Comparison of ENCODE assay signal across 1 cellular context in the genomic region with DNA sequence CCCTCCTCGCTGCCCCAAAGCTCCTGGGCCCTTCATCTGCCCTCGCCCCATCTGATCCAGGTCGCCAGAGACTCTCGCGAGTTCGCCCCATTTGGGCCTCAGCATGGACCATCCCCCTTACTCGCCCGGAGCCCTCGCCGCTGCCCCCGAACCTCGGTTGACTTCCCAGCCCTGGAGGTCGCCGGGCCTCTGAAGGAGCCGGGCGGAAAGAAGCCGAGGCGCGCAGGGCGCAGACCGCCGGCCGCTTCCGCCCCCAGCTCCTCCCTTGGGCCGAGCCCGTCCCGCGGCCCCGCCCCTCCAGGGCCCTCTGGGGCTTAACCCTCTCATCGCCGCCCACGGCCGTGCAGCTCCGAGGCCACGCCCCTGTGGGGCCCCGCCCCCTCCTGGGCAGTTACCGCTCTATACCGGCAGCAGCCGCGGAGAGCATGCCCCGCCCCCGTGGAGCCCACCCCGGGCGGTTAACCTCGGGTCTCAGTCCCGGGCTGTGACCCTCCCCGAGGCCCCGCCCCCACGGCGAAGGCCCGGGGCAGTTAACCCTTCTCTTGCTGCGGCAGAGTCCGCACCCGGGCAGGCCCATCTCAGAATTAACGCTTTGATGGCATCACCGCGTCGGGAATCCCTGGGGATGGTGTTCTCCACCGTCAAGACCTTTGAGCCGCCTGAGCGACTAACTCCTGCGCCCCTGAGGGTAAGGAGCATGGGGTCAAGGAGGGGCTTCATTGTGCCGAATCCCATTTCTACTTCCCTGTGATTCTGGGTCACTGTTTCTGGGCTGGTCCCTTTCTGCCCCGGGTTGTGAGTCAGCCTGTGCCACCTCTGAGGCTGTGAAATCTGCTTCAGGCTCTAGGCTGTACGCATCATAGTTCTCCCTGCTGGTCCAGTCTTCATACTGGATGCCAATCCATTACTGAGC.
A peak's percentile ranks its signal among the peaks of the same experiment; 100 is the strongest.
TF ChIP-seq lines count a peak whose summit lies in the region.

A gene with protein sequence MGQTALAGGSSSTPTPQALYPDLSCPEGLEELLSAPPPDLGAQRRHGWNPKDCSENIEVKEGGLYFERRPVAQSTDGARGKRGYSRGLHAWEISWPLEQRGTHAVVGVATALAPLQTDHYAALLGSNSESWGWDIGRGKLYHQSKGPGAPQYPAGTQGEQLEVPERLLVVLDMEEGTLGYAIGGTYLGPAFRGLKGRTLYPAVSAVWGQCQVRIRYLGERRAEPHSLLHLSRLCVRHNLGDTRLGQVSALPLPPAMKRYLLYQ (minus strand): TSS at position 210 of the 913 bp plus-strand sequence. CDS start 402 bp downstream, outside the sequence.

TF ChIP-seq in K562, 482 proteins besides CTCF, POLR2A, EP300 and RAD21 (continued from another document and continues in another):
- TF ChIP-seq, protein P1, sequence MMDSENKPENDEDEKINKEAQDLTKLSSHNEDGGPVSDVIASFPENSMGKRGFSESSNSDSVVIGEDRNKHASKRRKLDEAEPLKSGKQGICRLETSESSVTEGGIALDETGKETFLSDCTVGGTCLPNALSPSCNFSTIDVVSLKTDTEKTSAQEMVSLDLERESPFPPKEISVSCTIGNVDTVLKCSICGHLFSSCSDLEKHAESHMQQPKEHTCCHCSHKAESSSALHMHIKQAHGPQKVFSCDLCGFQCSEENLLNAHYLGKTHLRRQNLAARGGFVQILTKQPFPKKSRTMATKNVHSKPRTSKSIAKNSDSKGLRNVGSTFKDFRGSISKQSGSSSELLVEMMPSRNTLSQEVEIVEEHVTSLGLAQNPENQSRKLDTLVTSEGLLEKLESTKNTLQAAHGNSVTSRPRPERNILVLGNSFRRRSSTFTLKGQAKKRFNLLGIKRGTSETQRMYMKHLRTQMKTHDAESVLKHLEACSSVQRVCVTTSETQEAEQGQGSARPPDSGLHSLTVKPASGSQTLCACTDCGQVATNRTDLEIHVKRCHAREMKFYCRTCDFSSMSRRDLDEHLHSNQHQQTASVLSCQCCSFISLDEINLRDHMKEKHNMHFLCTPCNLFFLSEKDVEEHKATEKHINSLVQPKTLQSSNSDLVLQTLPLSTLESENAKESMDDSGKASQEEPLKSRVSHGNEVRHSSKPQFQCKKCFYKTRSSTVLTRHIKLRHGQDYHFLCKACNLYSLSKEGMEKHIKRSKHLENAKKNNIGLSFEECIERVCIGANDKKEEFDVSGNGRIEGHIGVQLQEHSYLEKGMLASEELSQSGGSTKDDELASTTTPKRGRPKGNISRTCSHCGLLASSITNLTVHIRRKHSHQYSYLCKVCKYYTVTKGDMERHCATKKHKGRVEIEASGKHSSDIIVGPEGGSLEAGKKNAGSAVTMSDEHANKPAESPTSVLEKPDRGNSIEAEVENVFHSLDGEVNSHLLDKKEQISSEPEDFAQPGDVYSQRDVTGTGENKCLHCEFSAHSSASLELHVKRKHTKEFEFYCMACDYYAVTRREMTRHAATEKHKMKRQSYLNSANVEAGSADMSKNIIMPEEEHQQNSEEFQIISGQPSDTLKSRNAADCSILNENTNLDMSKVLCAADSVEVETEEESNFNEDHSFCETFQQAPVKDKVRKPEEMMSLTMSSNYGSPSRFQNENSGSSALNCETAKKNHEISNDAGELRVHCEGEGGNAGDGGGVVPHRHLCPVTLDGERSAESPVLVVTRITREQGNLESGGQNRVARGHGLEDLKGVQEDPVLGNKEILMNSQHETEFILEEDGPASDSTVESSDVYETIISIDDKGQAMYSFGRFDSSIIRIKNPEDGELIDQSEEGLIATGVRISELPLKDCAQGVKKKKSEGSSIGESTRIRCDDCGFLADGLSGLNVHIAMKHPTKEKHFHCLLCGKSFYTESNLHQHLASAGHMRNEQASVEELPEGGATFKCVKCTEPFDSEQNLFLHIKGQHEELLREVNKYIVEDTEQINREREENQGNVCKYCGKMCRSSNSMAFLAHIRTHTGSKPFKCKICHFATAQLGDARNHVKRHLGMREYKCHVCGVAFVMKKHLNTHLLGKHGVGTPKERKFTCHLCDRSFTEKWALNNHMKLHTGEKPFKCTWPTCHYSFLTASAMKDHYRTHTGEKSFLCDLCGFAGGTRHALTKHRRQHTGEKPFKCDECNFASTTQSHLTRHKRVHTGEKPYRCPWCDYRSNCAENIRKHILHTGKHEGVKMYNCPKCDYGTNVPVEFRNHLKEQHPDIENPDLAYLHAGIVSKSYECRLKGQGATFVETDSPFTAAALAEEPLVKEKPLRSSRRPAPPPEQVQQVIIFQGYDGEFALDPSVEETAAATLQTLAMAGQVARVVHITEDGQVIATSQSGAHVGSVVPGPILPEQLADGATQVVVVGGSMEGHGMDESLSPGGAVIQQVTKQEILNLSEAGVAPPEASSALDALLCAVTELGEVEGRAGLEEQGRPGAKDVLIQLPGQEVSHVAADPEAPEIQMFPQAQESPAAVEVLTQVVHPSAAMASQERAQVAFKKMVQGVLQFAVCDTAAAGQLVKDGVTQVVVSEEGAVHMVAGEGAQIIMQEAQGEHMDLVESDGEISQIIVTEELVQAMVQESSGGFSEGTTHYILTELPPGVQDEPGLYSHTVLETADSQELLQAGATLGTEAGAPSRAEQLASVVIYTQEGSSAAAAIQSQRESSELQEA (IDR thresholded peaks at IDR 0.05; ENCODE audit: low read depth) = no peak
- TF ChIP-seq TEAD1 (CRISPR knock-in tag; IDR thresholded peaks at IDR 0.05) (no peak), PCBP1 (IDR thresholded peaks at IDR 0.05; ENCODE audit: low read depth, low read length, poor library complexity, severe bottlenecking) (peak; percentile 62), GABPA (tag; conservative IDR thresholded peaks at IDR 0.05; ENCODE audit: low read depth) (peak; percentile 86), RB1 (IDR thresholded peaks at IDR 0.05; ENCODE audit: low read depth) (peak; percentile 76; the same call in 1 of the 2 replicates), FUS (optimal IDR thresholded peaks at IDR 0.05; ENCODE audit: low read depth, low read length) (no peak), GATAD2A (IDR thresholded peaks at IDR 0.05) (0 out of 2 replicates have a peak, but pooled peaks have one; percentile 22), TAL1 (IDR thresholded peaks at IDR 0.05) (no peak), ARID1B (IDR thresholded peaks at IDR 0.05) (0 out of 2 replicates have a peak, but pooled peaks have one; percentile 23), HDAC1 (IDR thresholded peaks at IDR 0.05) (peak in 1 of 2 experiments; percentile 6; a peak in 1 of 4 replicates)
- TF ChIP-seq, protein P2, sequence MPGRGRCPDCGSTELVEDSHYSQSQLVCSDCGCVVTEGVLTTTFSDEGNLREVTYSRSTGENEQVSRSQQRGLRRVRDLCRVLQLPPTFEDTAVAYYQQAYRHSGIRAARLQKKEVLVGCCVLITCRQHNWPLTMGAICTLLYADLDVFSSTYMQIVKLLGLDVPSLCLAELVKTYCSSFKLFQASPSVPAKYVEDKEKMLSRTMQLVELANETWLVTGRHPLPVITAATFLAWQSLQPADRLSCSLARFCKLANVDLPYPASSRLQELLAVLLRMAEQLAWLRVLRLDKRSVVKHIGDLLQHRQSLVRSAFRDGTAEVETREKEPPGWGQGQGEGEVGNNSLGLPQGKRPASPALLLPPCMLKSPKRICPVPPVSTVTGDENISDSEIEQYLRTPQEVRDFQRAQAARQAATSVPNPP (IDR thresholded peaks at IDR 0.05; ENCODE audit: borderline replicate concordance, insufficient read depth, insufficient read length) = no peak
- TF ChIP-seq, protein P3, sequence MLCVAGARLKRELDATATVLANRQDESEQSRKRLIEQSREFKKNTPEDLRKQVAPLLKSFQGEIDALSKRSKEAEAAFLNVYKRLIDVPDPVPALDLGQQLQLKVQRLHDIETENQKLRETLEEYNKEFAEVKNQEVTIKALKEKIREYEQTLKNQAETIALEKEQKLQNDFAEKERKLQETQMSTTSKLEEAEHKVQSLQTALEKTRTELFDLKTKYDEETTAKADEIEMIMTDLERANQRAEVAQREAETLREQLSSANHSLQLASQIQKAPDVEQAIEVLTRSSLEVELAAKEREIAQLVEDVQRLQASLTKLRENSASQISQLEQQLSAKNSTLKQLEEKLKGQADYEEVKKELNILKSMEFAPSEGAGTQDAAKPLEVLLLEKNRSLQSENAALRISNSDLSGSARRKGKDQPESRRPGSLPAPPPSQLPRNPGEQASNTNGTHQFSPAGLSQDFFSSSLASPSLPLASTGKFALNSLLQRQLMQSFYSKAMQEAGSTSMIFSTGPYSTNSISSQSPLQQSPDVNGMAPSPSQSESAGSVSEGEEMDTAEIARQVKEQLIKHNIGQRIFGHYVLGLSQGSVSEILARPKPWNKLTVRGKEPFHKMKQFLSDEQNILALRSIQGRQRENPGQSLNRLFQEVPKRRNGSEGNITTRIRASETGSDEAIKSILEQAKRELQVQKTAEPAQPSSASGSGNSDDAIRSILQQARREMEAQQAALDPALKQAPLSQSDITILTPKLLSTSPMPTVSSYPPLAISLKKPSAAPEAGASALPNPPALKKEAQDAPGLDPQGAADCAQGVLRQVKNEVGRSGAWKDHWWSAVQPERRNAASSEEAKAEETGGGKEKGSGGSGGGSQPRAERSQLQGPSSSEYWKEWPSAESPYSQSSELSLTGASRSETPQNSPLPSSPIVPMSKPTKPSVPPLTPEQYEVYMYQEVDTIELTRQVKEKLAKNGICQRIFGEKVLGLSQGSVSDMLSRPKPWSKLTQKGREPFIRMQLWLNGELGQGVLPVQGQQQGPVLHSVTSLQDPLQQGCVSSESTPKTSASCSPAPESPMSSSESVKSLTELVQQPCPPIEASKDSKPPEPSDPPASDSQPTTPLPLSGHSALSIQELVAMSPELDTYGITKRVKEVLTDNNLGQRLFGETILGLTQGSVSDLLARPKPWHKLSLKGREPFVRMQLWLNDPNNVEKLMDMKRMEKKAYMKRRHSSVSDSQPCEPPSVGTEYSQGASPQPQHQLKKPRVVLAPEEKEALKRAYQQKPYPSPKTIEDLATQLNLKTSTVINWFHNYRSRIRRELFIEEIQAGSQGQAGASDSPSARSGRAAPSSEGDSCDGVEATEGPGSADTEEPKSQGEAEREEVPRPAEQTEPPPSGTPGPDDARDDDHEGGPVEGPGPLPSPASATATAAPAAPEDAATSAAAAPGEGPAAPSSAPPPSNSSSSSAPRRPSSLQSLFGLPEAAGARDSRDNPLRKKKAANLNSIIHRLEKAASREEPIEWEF (CRISPR knock-in tag; IDR thresholded peaks at IDR 0.05) = no peak
- TF ChIP-seq, protein P4, sequence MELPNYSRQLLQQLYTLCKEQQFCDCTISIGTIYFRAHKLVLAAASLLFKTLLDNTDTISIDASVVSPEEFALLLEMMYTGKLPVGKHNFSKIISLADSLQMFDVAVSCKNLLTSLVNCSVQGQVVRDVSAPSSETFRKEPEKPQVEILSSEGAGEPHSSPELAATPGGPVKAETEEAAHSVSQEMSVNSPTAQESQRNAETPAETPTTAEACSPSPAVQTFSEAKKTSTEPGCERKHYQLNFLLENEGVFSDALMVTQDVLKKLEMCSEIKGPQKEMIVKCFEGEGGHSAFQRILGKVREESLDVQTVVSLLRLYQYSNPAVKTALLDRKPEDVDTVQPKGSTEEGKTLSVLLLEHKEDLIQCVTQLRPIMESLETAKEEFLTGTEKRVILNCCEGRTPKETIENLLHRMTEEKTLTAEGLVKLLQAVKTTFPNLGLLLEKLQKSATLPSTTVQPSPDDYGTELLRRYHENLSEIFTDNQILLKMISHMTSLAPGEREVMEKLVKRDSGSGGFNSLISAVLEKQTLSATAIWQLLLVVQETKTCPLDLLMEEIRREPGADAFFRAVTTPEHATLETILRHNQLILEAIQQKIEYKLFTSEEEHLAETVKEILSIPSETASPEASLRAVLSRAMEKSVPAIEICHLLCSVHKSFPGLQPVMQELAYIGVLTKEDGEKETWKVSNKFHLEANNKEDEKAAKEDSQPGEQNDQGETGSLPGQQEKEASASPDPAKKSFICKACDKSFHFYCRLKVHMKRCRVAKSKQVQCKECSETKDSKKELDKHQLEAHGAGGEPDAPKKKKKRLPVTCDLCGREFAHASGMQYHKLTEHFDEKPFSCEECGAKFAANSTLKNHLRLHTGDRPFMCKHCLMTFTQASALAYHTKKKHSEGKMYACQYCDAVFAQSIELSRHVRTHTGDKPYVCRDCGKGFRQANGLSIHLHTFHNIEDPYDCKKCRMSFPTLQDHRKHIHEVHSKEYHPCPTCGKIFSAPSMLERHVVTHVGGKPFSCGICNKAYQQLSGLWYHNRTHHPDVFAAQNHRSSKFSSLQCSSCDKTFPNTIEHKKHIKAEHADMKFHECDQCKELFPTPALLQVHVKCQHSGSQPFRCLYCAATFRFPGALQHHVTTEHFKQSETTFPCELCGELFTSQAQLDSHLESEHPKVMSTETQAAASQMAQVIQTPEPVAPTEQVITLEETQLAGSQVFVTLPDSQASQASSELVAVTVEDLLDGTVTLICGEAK (IDR thresholded peaks at IDR 0.05) = peak; percentile 86
- TF ChIP-seq, protein P4 (CRISPR knock-in tag; IDR thresholded peaks at IDR 0.05) = no peak
- TF ChIP-seq, protein P5, sequence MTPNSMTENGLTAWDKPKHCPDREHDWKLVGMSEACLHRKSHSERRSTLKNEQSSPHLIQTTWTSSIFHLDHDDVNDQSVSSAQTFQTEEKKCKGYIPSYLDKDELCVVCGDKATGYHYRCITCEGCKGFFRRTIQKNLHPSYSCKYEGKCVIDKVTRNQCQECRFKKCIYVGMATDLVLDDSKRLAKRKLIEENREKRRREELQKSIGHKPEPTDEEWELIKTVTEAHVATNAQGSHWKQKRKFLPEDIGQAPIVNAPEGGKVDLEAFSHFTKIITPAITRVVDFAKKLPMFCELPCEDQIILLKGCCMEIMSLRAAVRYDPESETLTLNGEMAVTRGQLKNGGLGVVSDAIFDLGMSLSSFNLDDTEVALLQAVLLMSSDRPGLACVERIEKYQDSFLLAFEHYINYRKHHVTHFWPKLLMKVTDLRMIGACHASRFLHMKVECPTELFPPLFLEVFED (CRISPR knock-in tag; conservative IDR thresholded peaks at IDR 0.05) = no peak
- TF ChIP-seq, protein P6, sequence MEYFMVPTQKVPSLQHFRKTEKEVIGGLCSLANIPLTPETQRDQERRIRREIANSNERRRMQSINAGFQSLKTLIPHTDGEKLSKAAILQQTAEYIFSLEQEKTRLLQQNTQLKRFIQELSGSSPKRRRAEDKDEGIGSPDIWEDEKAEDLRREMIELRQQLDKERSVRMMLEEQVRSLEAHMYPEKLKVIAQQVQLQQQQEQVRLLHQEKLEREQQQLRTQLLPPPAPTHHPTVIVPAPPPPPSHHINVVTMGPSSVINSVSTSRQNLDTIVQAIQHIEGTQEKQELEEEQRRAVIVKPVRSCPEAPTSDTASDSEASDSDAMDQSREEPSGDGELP (CRISPR knock-in tag; IDR thresholded peaks at IDR 0.05; ENCODE audit: borderline replicate concordance) = peak; percentile 66; the same call in 1 of the 2 replicates
